9 cellular contexts compared by ENCODE assay signal in the genomic region with DNA sequence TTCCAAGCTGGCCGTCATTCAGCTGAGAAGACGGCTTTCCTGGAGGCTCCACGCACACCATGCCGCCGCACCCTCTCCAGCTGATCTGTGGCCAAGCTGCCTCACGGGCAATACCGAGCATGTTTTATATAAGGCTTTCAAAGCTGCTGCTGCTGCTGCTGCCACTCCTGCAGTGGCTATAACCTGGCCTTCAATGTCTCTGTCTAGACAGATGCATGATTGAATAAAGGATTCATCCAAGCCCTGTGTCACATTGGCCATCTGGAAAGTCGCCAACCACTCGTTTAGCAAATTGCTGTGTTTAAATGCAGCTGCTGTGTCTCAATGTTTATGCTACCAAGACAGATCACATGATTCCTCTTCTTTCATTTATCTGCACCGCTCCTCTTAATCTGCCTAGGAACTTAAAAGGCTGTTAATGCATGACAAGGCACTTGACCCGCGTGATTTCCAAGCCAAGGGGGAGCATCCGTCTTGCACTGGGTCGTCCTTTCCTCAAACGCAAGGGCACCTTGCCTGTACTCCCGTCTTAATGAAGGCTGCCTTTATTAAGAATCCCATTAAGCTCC.
DNase-seq lines count a peak whose midpoint lies in the region; ATAC-seq, FAIRE-seq and TF ChIP-seq lines count a peak whose summit lies in the region.
"Had no signal": no experiment of that assay in that cellular context is flagged by ENCODE, and none has a peak within 500 bp of the region (broad histone marks: within the 10 kb centered on the region; RNA-seq: fewer than 3 reads in every experiment).

No MANE protein-coding gene starts in this region.

- H3K27ac ChIP-seq in AG04450 (ENCODE audit: low read depth, low read length) (peak overlapping the region; percentile 65), left lung (peak overlapping the region; percentile 79 to 84)

- TF ChIP-seq CTCF in AG04450 (IDR thresholded peaks at IDR 0.05; ENCODE audit: low read depth, low read length) (no peak), left lung (IDR thresholded peaks at IDR 0.05) (no peak), D721Med (IDR thresholded peaks at IDR 0.05; ENCODE audit: insufficient read depth, missing control alignments) (no peak)

- H3K4me1 ChIP-seq in left lung = peaks cover 15 to 38% of the 10 kb centered on the region in 2 donors

- intact Hi-C loops in left lung (cut with DNase I) = no loop called here

- ATAC-seq in left lung = peak; percentile 1
- ATAC-seq in HG03565 (IDR thresholded peaks at IDR 0.05; ENCODE audit: unreplicated experiment) = no peak

- POLR2A ChIA-PET in AG04450 (lab: Yijun Ruan, JAX) = interaction anchor here (1.1 to 1.4 kb wide), 2 partner anchors 10 to 430 kb away, joined by 3 to 4 read pairs; no protein-coding TSS in a partner anchor

- CTCF ChIA-PET in AG04450 (lab: Charles Lee) = interaction anchor here (1.0 to 5.1 kb wide), 5 partner anchors 10 to 915 kb away, joined by 3 to 57 read pairs (median 5); no protein-coding TSS in a partner anchor

- DNase-seq in AG04450 (ENCODE audit: low read depth, low spot score) (no peak), NCI-H187 (lab: John Stamatoyannopoulos, UW) (peak; percentile 74 to 80), amniotic epithelial cell (ENCODE audit: low read depth) (peak; percentile 68), left lung (peak in 1 of 2 donors; percentile 53), D721Med (ENCODE audit: insufficient read length, low spot score) (no peak), NAMALWA (ENCODE audit: low spot score) (no peak), GF-D8 (lab: John Stamatoyannopoulos, UW) (no peak)

- H3K27me3 ChIP-seq in AG04450 (ENCODE audit: control insufficient read depth, insufficient read depth, low read length) (no peaks in the 10 kb centered on the region), left lung (peaks cover 0 to 21% of the 10 kb centered on the region in 2 donors)
- H3K27me3 ChIP-seq: SJSA1 had no signal

- H3K4me3 ChIP-seq in AG04450 (ENCODE audit: low read depth, low read length) (no peak overlapping the region), left lung (no peak overlapping the region)
- H3K4me3 ChIP-seq: SJSA1 had no signal

- H3K36me3 ChIP-seq in left lung = no peaks in the 10 kb centered on the region
- H3K36me3 ChIP-seq: SJSA1 had no signal

- no peak for FAIRE-seq in D721Med (lab: Jason Lieb, UNC)

- H3K9me3 ChIP-seq in AG04450 (ENCODE audit: control insufficient read depth, insufficient read depth, low read length) (no peaks in the 10 kb centered on the region), left lung (no peaks in the 10 kb centered on the region)
- H3K9me3 ChIP-seq: SJSA1 had no signal

Comparison
In these comparisons a context has a peak if more than half of its experiments do, and no peak if none do; other contexts are left out.
1. DNase-seq: peak in NCI-H187 (2 of 2) and amniotic epithelial cell (single experiment); none in AG04450 (single experiment), D721Med (single experiment), NAMALWA (single experiment) and GF-D8 (single experiment).